8 cellular contexts compared by ENCODE assay signal in the genomic region with DNA sequence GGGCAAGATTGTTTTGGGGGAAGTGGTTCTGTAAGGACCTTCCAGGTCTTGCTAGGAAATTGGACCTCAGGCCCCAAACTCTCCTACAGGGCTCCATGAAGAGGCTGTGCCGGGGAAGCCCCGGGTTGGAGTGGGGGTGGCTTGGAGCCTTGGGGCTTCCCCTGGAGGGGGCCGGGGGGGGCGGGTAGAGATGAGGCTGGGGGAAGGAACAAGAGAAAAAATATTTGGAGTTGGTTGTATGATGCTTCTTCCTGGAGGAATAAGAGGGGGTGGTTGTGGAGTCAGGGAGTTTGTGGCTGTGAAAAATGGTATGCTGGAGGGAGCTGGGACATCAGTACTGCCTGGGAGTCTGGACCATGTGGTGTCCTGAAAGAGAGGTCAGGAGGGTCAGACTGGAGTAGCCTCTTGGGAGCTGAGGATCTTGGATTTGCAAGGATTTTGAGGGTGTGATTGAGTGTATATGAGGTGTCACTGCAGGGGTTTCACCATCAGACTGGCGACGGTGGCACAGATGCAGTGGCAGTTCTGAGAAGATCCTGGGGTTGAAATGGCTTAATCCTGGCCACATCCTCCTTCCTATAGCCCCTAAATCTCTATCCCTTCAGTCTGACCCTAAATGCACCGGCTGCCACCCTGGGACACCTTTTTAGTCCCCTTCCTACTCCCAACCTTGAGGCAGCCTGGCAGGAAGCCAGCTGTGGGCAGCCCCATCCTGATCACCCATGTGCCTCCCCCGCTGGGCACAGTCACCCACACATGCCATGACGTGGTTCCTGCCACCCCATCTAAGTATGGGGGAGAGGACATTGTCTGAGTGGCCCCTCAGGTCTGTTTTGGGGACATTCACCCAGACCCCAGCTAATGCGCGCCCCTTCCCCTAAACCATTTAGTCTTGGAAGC. TPM values are rescaled to one million over a fixed set of nuclear protein-coding genes. Genes with fewer than 3 reads are reported as not detected.
DNase-seq lines count a peak whose midpoint lies in the region; ATAC-seq and TF ChIP-seq lines count a peak whose summit lies in the region.

No MANE protein-coding gene starts in this region.

- peak overlapping the region; percentile 91 for H3K27ac Mint-ChIP-seq in activated CD4-positive, alpha-beta T cell treated with anti-CD3 and anti-CD28 coated beads for 36 hours

- 52% methylated on average over 11 of the region's 11 CpGs for WGBS in prostate gland

- no peaks in the 10 kb centered on the region for H3K36me3 ChIP-seq in prostate gland

- no peaks in the 10 kb centered on the region for H3K27me3 ChIP-seq in prostate gland (replicated peaks; ENCODE audit: insufficient read depth)

- H3K27ac ChIP-seq in prostate gland, result peak overlapping the region; percentile 58 to 64

- H3K4me1 ChIP-seq in prostate gland (replicated peaks), result peaks cover 43% of the 10 kb centered on the region

- TF ChIP-seq POLR2A in prostate gland (IDR thresholded peaks at IDR 0.05), result no peak

- peak; percentile 81 for DNase-seq in activated CD4-positive, alpha-beta T cell treated with anti-CD3 and anti-CD28 coated beads for 36 hours
- peak; percentile 69 for DNase-seq in effector CD8-positive, alpha-beta T cell (lab: John Stamatoyannopoulos, UW)
- DNase-seq in prostate gland (ENCODE audit: low spot score) (no peak), GM03348 (ENCODE audit: low spot score) (no peak), DMS114 treated with DMSO at 0.1 percent for 48 hours (lab: John Stamatoyannopoulos, UW; ENCODE audit: unreplicated experiment) (no peak), kidney tubule cell (ENCODE audit: low spot score) (no peak)

- intact Hi-C loops in activated CD4-positive, alpha-beta T cell treated with anti-CD3 and anti-CD28 coated beads for 36 hours (cut with DNase I, micrococcal nuclease), result loop anchor here (2.0 to 10.0 kb wide), 3 partner anchors 33 to 545 kb away; partner anchors contain the start of gene CDC6 (in 1 of the 2)
- intact Hi-C loops in prostate gland (cut with DNase I), result loop anchor here (10.0 kb wide), 1 partner anchor 95 kb away; the partner anchor contains the start of gene TOP2A

- peak overlapping the region; percentile 85 for H3K4me3 Mint-ChIP-seq in activated CD4-positive, alpha-beta T cell treated with anti-CD3 and anti-CD28 coated beads for 36 hours

- H3K4me3 ChIP-seq in GM12875 (ENCODE audit: low read depth, low read length) (peak overlapping the region; percentile 67), prostate gland (peak overlapping the region in 1 of 2 donors; percentile 98)

- POLR2A ChIA-PET in activated CD4-positive, alpha-beta T cell treated with anti-CD3 and anti-CD28 coated beads for 36 hours (lab: Charles Lee), result interaction anchor here (0.9 to 1.1 kb wide), 2 partner anchors 30 to 213 kb away, joined by 3 read pairs; no protein-coding TSS in a partner anchor

- no peaks in the 10 kb centered on the region for H3K9me3 Mint-ChIP-seq in activated CD4-positive, alpha-beta T cell treated with anti-CD3 and anti-CD28 coated beads for 36 hours (ENCODE audit: low read depth)

- H3K4me1 Mint-ChIP-seq in activated CD4-positive, alpha-beta T cell treated with anti-CD3 and anti-CD28 coated beads for 36 hours, result peaks cover 77% of the 10 kb centered on the region

- H3K27me3 Mint-ChIP-seq in activated CD4-positive, alpha-beta T cell treated with anti-CD3 and anti-CD28 coated beads for 36 hours, result no peaks in the 10 kb centered on the region

- H3K9me3 ChIP-seq in prostate gland, result no peaks in the 10 kb centered on the region

- ATAC-seq in activated CD4-positive, alpha-beta T cell treated with anti-CD3 and anti-CD28 coated beads for 36 hours, result no peak
- no peak for ATAC-seq in GM19035 (IDR thresholded peaks at IDR 0.05; ENCODE audit: unreplicated experiment)

- H3K36me3 Mint-ChIP-seq in activated CD4-positive, alpha-beta T cell treated with anti-CD3 and anti-CD28 coated beads for 36 hours (ENCODE audit: low read depth), result peaks cover 3% of the 10 kb centered on the region

- TF ChIP-seq CTCF in GM12875 (IDR thresholded peaks at IDR 0.05; ENCODE audit: borderline replicate concordance, insufficient read depth, low read depth, low read length), result no peak
- no peak for TF ChIP-seq CTCF in prostate gland (IDR thresholded peaks at IDR 0.05)

- CTCF ChIA-PET in activated CD4-positive, alpha-beta T cell treated with anti-CD3 and anti-CD28 coated beads for 36 hours (lab: Charles Lee), result interaction anchor here (0.6 to 2.6 kb wide), 8 partner anchors 9 to 242 kb away, joined by 3 to 11 read pairs (median 3); no protein-coding TSS in a partner anchor

RNA-seq across cellular contexts. Expression of gene RARA, which starts 10.9 kb away (rescaled TPM):
- total RNA-seq in activated CD4-positive, alpha-beta T cell treated with anti-CD3 and anti-CD28 coated beads for 36 hours, result 10 to 100 TPM; 29.8 to 40.2 TPM
- total RNA-seq in prostate gland, result 10 to 100 TPM; 24.4 to 70.6 TPM

RNA-seq across cellular contexts. Expression of gene CDC6, which starts 32.2 kb away (rescaled TPM):
- total RNA-seq in activated CD4-positive, alpha-beta T cell treated with anti-CD3 and anti-CD28 coated beads for 36 hours, result 100 to 1,000 TPM; 105 to 171 TPM
- total RNA-seq in prostate gland, result 10 to 100 TPM in 1 of 2 donors, 1 to 10 TPM in 1; 2.1 to 10.3 TPM

RNA-seq across cellular contexts. Expression of gene GJD3, which starts 44.6 kb away (rescaled TPM):
- total RNA-seq in activated CD4-positive, alpha-beta T cell treated with anti-CD3 and anti-CD28 coated beads for 36 hours, result not detected
- 1 to 10 TPM in 1 of 2 donors, under 1 TPM in 1; 0.82 to 5.3 TPM for total RNA-seq in prostate gland

Comparison
In these comparisons a context has a peak if more than half of its experiments do, and no peak if none do; other contexts are left out.
1. DNase-seq: peak in activated CD4-positive, alpha-beta T cell treated with anti-CD3 and anti-CD28 coated beads for 36 hours (single experiment) and effector CD8-positive, alpha-beta T cell (single experiment); none in prostate gland (single experiment), GM03348 (single experiment), DMS114 treated with DMSO at 0.1 percent for 48 hours (single experiment) and kidney tubule cell (single experiment).
2. RNA of gene CDC6, which starts 32.2 kb away (total RNA-seq): 105 to 171 TPM in activated CD4-positive, alpha-beta T cell treated with anti-CD3 and anti-CD28 coated beads for 36 hours; 2.1 to 10.3 TPM in prostate gland; every median in the first group is over 4 times any median in the second.